In genomic region chr2:203510941-203511305, GRCh38 we compare ENCODE assay signal across 30 cellular contexts. TPM values are rescaled to one million over a fixed set of nuclear protein-coding genes. Genes with fewer than 3 reads are reported as not detected.
A peak's percentile ranks its signal among the peaks of the same experiment; 100 is the strongest.
DNase-seq lines count a peak whose midpoint lies in the region; ATAC-seq, FAIRE-seq and TF ChIP-seq lines count a peak whose summit lies in the region.
"Had no signal": no experiment of that assay in that cellular context is flagged by ENCODE, and none has a peak within 500 bp of the region (broad histone marks: within the 10 kb centered on the region; RNA-seq: fewer than 3 reads in every experiment).

No MANE protein-coding gene starts in this region.

- no peak overlapping the region for H3K4me3 ChIP-seq in OCI-LY3 (ENCODE audit: low read length)
- no peak overlapping the region for H3K4me3 ChIP-seq in astrocyte (ENCODE audit: insufficient read depth, low read depth, low read length)
- H3K4me3 ChIP-seq in fibroblast of villous mesenchyme (ENCODE audit: low read depth, low read length), result no peak overlapping the region
- H3K4me3 ChIP-seq in small intestine (ENCODE audit: low read depth in 1 of 2, low read length in 2 of 2), result no peak overlapping the region
- H3K4me3 ChIP-seq: adrenal gland, skin epidermis, tibial artery had no signal

- peaks cover 4% of the 10 kb centered on the region; the same call in 1 of the 2 replicates for H3K27me3 ChIP-seq in OCI-LY3 (ENCODE audit: low read depth, low read length)
- no peaks in the 10 kb centered on the region for H3K27me3 ChIP-seq in astrocyte (ENCODE audit: insufficient read depth, low read length)
- H3K27me3 ChIP-seq in small intestine (ENCODE audit: control insufficient read depth in 2 of 2, insufficient read depth in 2 of 2, low read length in 2 of 2), result no peaks in the 10 kb centered on the region
- H3K27me3 ChIP-seq: adrenal gland, tibial artery had no signal

- no peaks in the 10 kb centered on the region for H3K4me1 Mint-ChIP-seq in astrocyte (ENCODE audit: low read depth, unreplicated experiment)
- H3K4me1 Mint-ChIP-seq: activated B cell treated with CpG ODN at 0.5 μM for 24 hours; activated CD8-positive, alpha-beta memory T cell treated with anti-CD3 and anti-CD28 coated beads, Interleukin-2, amount 10 ng/mL, durations not matched to agents 7 days and 5 days; B cell; CD8-positive, alpha-beta memory T cell; natural killer cell; stimulated activated naive CD8-positive, alpha-beta T cell treated with anti-CD3 and anti-CD28 coated beads, Interleukin-15, amount 100 ng/mL, for 72 hours had no signal

- H3K9ac ChIP-seq in OCI-LY3 (ENCODE audit: low read length), result no peak overlapping the region
- no peak overlapping the region for H3K9ac ChIP-seq in astrocyte (ENCODE audit: low read length)
- H3K9ac ChIP-seq: KMS-11 had no signal

- H2AFZ ChIP-seq in OCI-LY3 (ENCODE audit: low read depth, low read length) (no peak overlapping the region), astrocyte (ENCODE audit: low read depth, low read length) (no peak overlapping the region)

- DNase-seq in astrocyte (ENCODE audit: low read depth), result peak; percentile 69
- peak; percentile 42 for DNase-seq in fibroblast of villous mesenchyme (ENCODE audit: low read depth)
- peak; percentile 91 for DNase-seq in small intestine
- DNase-seq in GM12891 (ENCODE audit: insufficient read length, low spot score), result no peak
- DNase-seq: activated B cell treated with CpG ODN at 0.5 μM for 24 hours; activated CD4-positive, alpha-beta T cell treated with anti-CD3 and anti-CD28 coated beads, Interleukin-2, amount 50 U/mL, for 1 hour; activated CD8-positive, alpha-beta memory T cell treated with anti-CD3 and anti-CD28 coated beads, Interleukin-2, amount 10 ng/mL, durations not matched to agents 7 days and 5 days; activated naive CD4-positive, alpha-beta T cell treated with Interleukin-2 at 50 U/mL for 16 hours; activated T-cell treated with anti-CD3 and anti-CD28 coated beads, Interleukin-2, amount 50 U/mL, for 72 hours; adrenal gland; CD8-positive, alpha-beta memory T cell; DMS53; effector memory CD8-positive, alpha-beta T cell; left ventricle myocardium superior; MM.1S; natural killer cell; NCI-H1417; NCI-H2081; stimulated activated CD8-positive, alpha-beta memory T cell treated with anti-CD3 and anti-CD28 coated beads, Interleukin-4, amount 100 ng/mL, for 48 hours; stimulated activated naive CD8-positive, alpha-beta T cell treated with anti-CD3 and anti-CD28 coated beads, Interleukin-15, amount 100 ng/mL, for 72 hours; tibial artery had no signal

- ATAC-seq in GM21447 (IDR thresholded peaks at IDR 0.05; ENCODE audit: unreplicated experiment) (no peak), HG03442 (IDR thresholded peaks at IDR 0.05; ENCODE audit: unreplicated experiment) (no peak)
- ATAC-seq: activated CD8-positive, alpha-beta memory T cell treated with anti-CD3 and anti-CD28 coated beads, Interleukin-2, amount 10 ng/mL, durations not matched to agents 7 days and 5 days; activated T-cell treated with anti-CD3 and anti-CD28 coated beads, Interleukin-2, amount 50 U/mL, for 72 hours; effector memory CD8-positive, alpha-beta T cell; left ventricle myocardium superior; natural killer cell; Right ventricle myocardium inferior; stimulated activated naive CD8-positive, alpha-beta T cell treated with anti-CD3 and anti-CD28 coated beads, Interleukin-15, amount 100 ng/mL, for 72 hours had no signal

- no peak for TF ChIP-seq POLR2A in GM12891 (IDR thresholded peaks at IDR 0.05; ENCODE audit: low read depth, low read length)

- H3K27ac ChIP-seq in OCI-LY3 (ENCODE audit: low read length) (no peak overlapping the region), astrocyte (ENCODE audit: low read depth, low read length) (no peak overlapping the region), small intestine (ENCODE audit: low read depth in 1 of 2, low read length in 1 of 2) (no peak overlapping the region)
- H3K27ac ChIP-seq: adrenal gland, KMS-11, skin epidermis, tibial artery had no signal

- H3K9me3 Mint-ChIP-seq in astrocyte (ENCODE audit: unreplicated experiment), result no peaks in the 10 kb centered on the region
- H3K9me3 Mint-ChIP-seq: activated B cell treated with CpG ODN at 0.5 μM for 24 hours; CD8-positive, alpha-beta memory T cell; effector memory CD8-positive, alpha-beta T cell; natural killer cell; stimulated activated naive CD8-positive, alpha-beta T cell treated with anti-CD3 and anti-CD28 coated beads, Interleukin-15, amount 100 ng/mL, for 72 hours had no signal

- peaks cover 12% of the 10 kb centered on the region for H3K4me1 ChIP-seq in OCI-LY3 (ENCODE audit: low read length)
- no peaks in the 10 kb centered on the region for H3K4me1 ChIP-seq in astrocyte (ENCODE audit: insufficient read depth, low read length)
- peaks cover 2 to 3% of the 10 kb centered on the region in 2 donors for H3K4me1 ChIP-seq in small intestine (ENCODE audit: control insufficient read depth in 2 of 2, insufficient read depth in 1 of 2, low read depth in 1 of 2, low read length in 1 of 2)

- H3K9me3 ChIP-seq in OCI-LY3 (ENCODE audit: insufficient read depth, low read length) (no peaks in the 10 kb centered on the region), astrocyte (ENCODE audit: insufficient read depth, low read depth, low read length) (no peaks in the 10 kb centered on the region), small intestine (ENCODE audit: control insufficient read depth, low read depth) (no peaks in the 10 kb centered on the region)
- H3K9me3 ChIP-seq: adrenal gland, tibial artery had no signal

- H4K20me1 ChIP-seq in OCI-LY3 (ENCODE audit: insufficient read depth, low read length) (no peaks in the 10 kb centered on the region), astrocyte (ENCODE audit: insufficient read depth, low read length) (peaks cover 70% of the 10 kb centered on the region)

- no peak overlapping the region for H3K27ac Mint-ChIP-seq in astrocyte (ENCODE audit: unreplicated experiment)
- H3K27ac Mint-ChIP-seq: activated B cell treated with CpG ODN at 0.5 μM for 24 hours; activated CD8-positive, alpha-beta memory T cell treated with anti-CD3 and anti-CD28 coated beads, Interleukin-2, amount 10 ng/mL, durations not matched to agents 7 days and 5 days; activated T-cell treated with anti-CD3 and anti-CD28 coated beads, Interleukin-2, amount 50 U/mL, for 72 hours; B cell; effector memory CD8-positive, alpha-beta T cell; natural killer cell; stimulated activated naive CD8-positive, alpha-beta T cell treated with anti-CD3 and anti-CD28 coated beads, Interleukin-15, amount 100 ng/mL, for 72 hours had no signal

- no peak for TF ChIP-seq CTCF in OCI-LY3 (IDR thresholded peaks at IDR 0.05; ENCODE audit: low read depth, low read length)
- TF ChIP-seq CTCF in astrocyte (IDR thresholded peaks at IDR 0.05; ENCODE audit: insufficient read depth, low read depth, low read length), result no peak
- no peak for TF ChIP-seq CTCF in fibroblast of villous mesenchyme (IDR thresholded peaks at IDR 0.05; ENCODE audit: insufficient read depth, low read depth, low read length)

- no peaks in the 10 kb centered on the region for H3K27me3 Mint-ChIP-seq in astrocyte (ENCODE audit: low read depth, unreplicated experiment)
- H3K27me3 Mint-ChIP-seq: stimulated activated naive CD8-positive, alpha-beta T cell treated with anti-CD3 and anti-CD28 coated beads, Interleukin-15, amount 100 ng/mL, for 72 hours had no signal

- no peaks in the 10 kb centered on the region for H3K36me3 Mint-ChIP-seq in astrocyte (ENCODE audit: low read depth, unreplicated experiment)
- H3K36me3 Mint-ChIP-seq: natural killer cell had no signal

- no peak overlapping the region for H3K4me3 Mint-ChIP-seq in astrocyte (ENCODE audit: unreplicated experiment)
- H3K4me3 Mint-ChIP-seq: activated B cell treated with CpG ODN at 0.5 μM for 24 hours; activated CD8-positive, alpha-beta memory T cell treated with anti-CD3 and anti-CD28 coated beads, Interleukin-2, amount 10 ng/mL, durations not matched to agents 7 days and 5 days; activated T-cell treated with anti-CD3 and anti-CD28 coated beads, Interleukin-2, amount 50 U/mL, for 72 hours; B cell; CD8-positive, alpha-beta memory T cell; effector memory CD8-positive, alpha-beta T cell; natural killer cell; stimulated activated naive CD8-positive, alpha-beta T cell treated with anti-CD3 and anti-CD28 coated beads, Interleukin-15, amount 100 ng/mL, for 72 hours had no signal

- no peaks in the 10 kb centered on the region for H3K79me2 ChIP-seq in OCI-LY3 (ENCODE audit: low read length)
- peaks cover 97% of the 10 kb centered on the region for H3K79me2 ChIP-seq in astrocyte (ENCODE audit: insufficient read depth, low read length)

- H3K36me3 ChIP-seq in OCI-LY3 (replicated peaks; ENCODE audit: low read depth, low read length) (no peaks in the 10 kb centered on the region), astrocyte (ENCODE audit: insufficient read depth, low read length) (peaks cover 2% of the 10 kb centered on the region), small intestine (ENCODE audit: control insufficient read depth in 2 of 2, insufficient read depth in 2 of 2, low read length in 2 of 2) (no peaks in the 10 kb centered on the region)
- H3K36me3 ChIP-seq: adrenal gland, tibial artery had no signal

- peak overlapping the region; percentile 10; the same call in 1 of the 2 replicates for H3K4me2 ChIP-seq in OCI-LY3 (ENCODE audit: low read length)
- no peak overlapping the region for H3K4me2 ChIP-seq in astrocyte (ENCODE audit: low read length)
- H3K4me2 ChIP-seq: KMS-11 had no signal

- WGBS in small intestine, 3 donors, result 10 to 57% (median 38%) methylated on average over 1 of the region's 1 CpG

- no peak for FAIRE-seq in astrocyte (lab: Jason Lieb, UNC)
- peak; percentile 61 for FAIRE-seq in small intestine (lab: Jason Lieb, UNC)
- no peak for FAIRE-seq in GM12891 (lab: Jason Lieb, UNC)
- FAIRE-seq: HTR-8/SVneo, islet of Langerhans had no signal

TF ChIP-seq in GM12891, 5 proteins besides CTCF, POLR2A, EP300 and RAD21:
- TF ChIP-seq SPI1 (IDR thresholded peaks at IDR 0.05; ENCODE audit: low read depth, low read length) (no peak), PAX5 (IDR thresholded peaks at IDR 0.05; ENCODE audit: insufficient read depth, low read length, severe bottlenecking) (no peak), POU2F2 (IDR thresholded peaks at IDR 0.05; ENCODE audit: low read depth, low read length) (no peak), POLR2AphosphoS5 (IDR thresholded peaks at IDR 0.05; ENCODE audit: low read depth, low read length) (no peak)

RNA-seq across cellular contexts. Expression of gene RAPH1, which starts 24.2 kb away (rescaled TPM):
- total RNA-seq in astrocyte (43.4 and 50.4 TPM in 2 replicates), fibroblast of villous mesenchyme (13.2 and 19.4 TPM in 2 replicates)
- 1 to 10 TPM; 6.2 to 6.9 (median 6.8) TPM for polyA plus RNA-seq in small intestine
- polyA plus RNA-seq in GM12891 (2012; ENCODE audit: low read depth, missing spikeins), result 0.23 TPM
- total RNA-seq: B cell had no signal
- polyA plus RNA-seq: CD8-positive, alpha-beta memory T cell had no signal
